In the genomic region with DNA sequence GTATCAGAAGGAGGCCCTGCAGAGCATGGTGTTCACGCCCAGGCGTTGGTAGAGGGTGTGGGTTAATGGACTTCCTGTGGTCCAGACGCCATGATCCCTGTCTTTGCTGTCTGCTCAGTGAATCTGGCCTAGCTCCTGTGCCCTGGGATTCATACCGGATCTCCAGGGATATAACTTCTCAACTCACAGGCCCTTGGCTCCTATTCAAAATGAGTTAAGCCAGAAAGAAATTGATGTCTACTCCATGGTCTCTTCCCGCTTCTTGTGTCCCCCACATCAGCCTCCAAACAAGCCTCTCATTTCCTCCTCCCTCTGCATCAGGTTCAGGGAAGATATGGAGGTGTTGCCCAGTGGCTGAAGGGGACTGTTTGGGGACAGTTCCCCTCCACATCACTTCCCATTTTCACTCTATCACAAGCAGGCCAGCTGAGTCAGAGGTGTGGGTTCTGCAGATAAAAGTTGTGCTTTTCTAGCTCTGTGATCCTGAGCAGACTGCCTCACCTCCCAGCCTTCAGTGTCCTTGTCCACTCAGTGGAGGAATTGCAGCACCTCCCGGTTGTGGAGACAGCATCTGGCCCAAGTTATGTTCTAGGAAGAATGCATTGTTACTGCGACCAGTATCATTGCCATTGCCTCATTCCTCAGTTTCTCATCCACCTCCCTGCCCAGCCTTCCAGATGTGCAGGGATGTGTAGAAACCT, we compare ENCODE assay signal across 1 cellular context.
TF ChIP-seq lines count a peak whose summit lies in the region.

No MANE protein-coding gene starts in this region.

TF ChIP-seq in K562, 482 proteins besides CTCF, POLR2A, EP300 and RAD21 (continued from another document and continues in another):
- TF ChIP-seq ETV1 (tag; conservative IDR thresholded peaks at IDR 0.05; ENCODE audit: low read depth) (peak; percentile 22; the same call in 1 of the 2 replicates), BCL6 (CRISPR knock-in tag; IDR thresholded peaks at IDR 0.05) (no peak), NR3C1 (CRISPR knock-in tag; IDR thresholded peaks at IDR 0.05) (no peak), THAP7 (CRISPR knock-in tag; IDR thresholded peaks at IDR 0.05) (no peak), GTF3C2 (IDR thresholded peaks at IDR 0.05; ENCODE audit: borderline replicate concordance, extremely low read depth, insufficient read length) (no peak), HEY1 (CRISPR knock-in tag; IDR thresholded peaks at IDR 0.05; ENCODE audit: borderline replicate concordance) (no peak), UBTF (IDR thresholded peaks at IDR 0.05; ENCODE audit: borderline replicate concordance in 1 of 2, low read depth in 2 of 2, low read length in 2 of 2) (peak in 1 of 2 experiments; percentile 74; a peak in 2 of 4 replicates), HINFP (tag; conservative IDR thresholded peaks at IDR 0.05; ENCODE audit: low read depth) (no peak), SNAPC5 (CRISPR knock-in tag; IDR thresholded peaks at IDR 0.05) (no peak), U2AF2 (optimal IDR thresholded peaks at IDR 0.05; ENCODE audit: low read depth, low read length) (no peak), MAFG (tag; conservative IDR thresholded peaks at IDR 0.05) (peak; percentile 62), HMG20B (CRISPR knock-in tag; IDR thresholded peaks at IDR 0.05) (no peak), ZNF780A (CRISPR knock-in tag; IDR thresholded peaks at IDR 0.05) (no peak), PPARD (CRISPR knock-in tag; IDR thresholded peaks at IDR 0.05) (no peak), SIX5 (IDR thresholded peaks at IDR 0.05; ENCODE audit: borderline replicate concordance in 1 of 2, insufficient read depth in 1 of 2, low read depth in 1 of 2, low read length in 2 of 2) (no peak), ZNF324 (CRISPR knock-in tag; IDR thresholded peaks at IDR 0.05) (no peak), KHSRP (IDR thresholded peaks at IDR 0.05) (no peak), C11orf30 (IDR thresholded peaks at IDR 0.05; ENCODE audit: low read depth) (peak; percentile 71; the same call in 1 of the 2 replicates), ZNF764 (CRISPR knock-in tag; IDR thresholded peaks at IDR 0.05; ENCODE audit: low read depth) (no peak), ZNF274 (IDR thresholded peaks at IDR 0.05; ENCODE audit: borderline replicate concordance, low read depth, low read length) (no peak), CHD7 (IDR thresholded peaks at IDR 0.05; ENCODE audit: low read depth, low read length) (no peak), JUN (IDR thresholded peaks at IDR 0.05; ENCODE audit: borderline replicate concordance, low read depth, low read length) (peak; percentile 90), JUN (CRISPR knock-in tag; IDR thresholded peaks at IDR 0.05; ENCODE audit: borderline replicate concordance) (peak; percentile 61; the same call in 1 of the 2 replicates), FOS (IDR thresholded peaks at IDR 0.05; ENCODE audit: extremely low read depth, insufficient read length) (no peak), HSF4 (CRISPR knock-in tag; IDR thresholded peaks at IDR 0.05; ENCODE audit: borderline replicate concordance) (no peak), ZZZ3 (IDR thresholded peaks at IDR 0.05) (no peak)
- TF ChIP-seq, protein P1, sequence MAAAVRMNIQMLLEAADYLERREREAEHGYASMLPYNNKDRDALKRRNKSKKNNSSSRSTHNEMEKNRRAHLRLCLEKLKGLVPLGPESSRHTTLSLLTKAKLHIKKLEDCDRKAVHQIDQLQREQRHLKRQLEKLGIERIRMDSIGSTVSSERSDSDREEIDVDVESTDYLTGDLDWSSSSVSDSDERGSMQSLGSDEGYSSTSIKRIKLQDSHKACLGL (CRISPR knock-in tag; IDR thresholded peaks at IDR 0.05; ENCODE audit: borderline replicate concordance, poor library complexity, severe bottlenecking) = peak; percentile 32
- TF ChIP-seq, protein P2, sequence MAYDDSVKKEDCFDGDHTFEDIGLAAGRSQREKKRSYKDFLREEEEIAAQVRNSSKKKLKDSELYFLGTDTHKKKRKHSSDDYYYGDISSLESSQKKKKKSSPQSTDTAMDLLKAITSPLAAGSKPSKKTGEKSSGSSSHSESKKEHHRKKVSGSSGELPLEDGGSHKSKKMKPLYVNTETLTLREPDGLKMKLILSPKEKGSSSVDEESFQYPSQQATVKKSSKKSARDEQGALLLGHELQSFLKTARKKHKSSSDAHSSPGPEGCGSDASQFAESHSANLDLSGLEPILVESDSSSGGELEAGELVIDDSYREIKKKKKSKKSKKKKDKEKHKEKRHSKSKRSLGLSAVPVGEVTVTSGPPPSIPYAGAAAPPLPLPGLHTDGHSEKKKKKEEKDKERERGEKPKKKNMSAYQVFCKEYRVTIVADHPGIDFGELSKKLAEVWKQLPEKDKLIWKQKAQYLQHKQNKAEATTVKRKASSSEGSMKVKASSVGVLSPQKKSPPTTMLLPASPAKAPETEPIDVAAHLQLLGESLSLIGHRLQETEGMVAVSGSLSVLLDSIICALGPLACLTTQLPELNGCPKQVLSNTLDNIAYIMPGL (CRISPR knock-in tag; IDR thresholded peaks at IDR 0.05) = no peak
